In genomic region chr13:44350775-44351504, GRCh38 we compare ENCODE assay signal across 15 cellular contexts. TPM values are rescaled to one million over a fixed set of nuclear protein-coding genes. Genes with fewer than 3 reads are reported as not detected.
DNase-seq lines count a peak whose midpoint lies in the region; ATAC-seq and TF ChIP-seq lines count a peak whose summit lies in the region.
"Had no signal": no experiment of that assay in that cellular context is flagged by ENCODE, and none has a peak within 500 bp of the region (broad histone marks: within the 10 kb centered on the region; RNA-seq: fewer than 3 reads in every experiment).

No MANE protein-coding gene starts in this region.

- H3K27me3 ChIP-seq in BE2C, result no peaks in the 10 kb centered on the region

- no peak for TF ChIP-seq CTCF in BE2C (IDR thresholded peaks at IDR 0.05; ENCODE audit: low read depth, low read length)
- no peak for TF ChIP-seq CTCF in epithelial cell of esophagus (IDR thresholded peaks at IDR 0.05; ENCODE audit: insufficient read depth, low read depth, low read length, missing control alignments)
- TF ChIP-seq CTCF in mucosa of descending colon (IDR thresholded peaks at IDR 0.05), result no peak

- H3K4me1 ChIP-seq in BE2C, result peaks cover 12% of the 10 kb centered on the region
- H3K4me1 ChIP-seq in mucosa of descending colon (ENCODE audit: low read depth), result no peaks in the 10 kb centered on the region

- H3K4me3 ChIP-seq in BE2C (ENCODE audit: low read depth, low read length) (no peak overlapping the region), epithelial cell of esophagus (ENCODE audit: low read length) (no peak overlapping the region), mucosa of descending colon (no peak overlapping the region)

- intact Hi-C loops in mucosa of descending colon (cut with DNase I, micrococcal nuclease), result no loop called here

- peak; percentile 82 for ATAC-seq in mucosa of descending colon
- no peak for ATAC-seq in HG03378 (IDR thresholded peaks at IDR 0.05; ENCODE audit: unreplicated experiment)

- H3K36me3 ChIP-seq in BE2C, result no peaks in the 10 kb centered on the region
- no peaks in the 10 kb centered on the region for H3K36me3 ChIP-seq in mucosa of descending colon (ENCODE audit: low read depth)

- H3K9me3 ChIP-seq in BE2C (no peaks in the 10 kb centered on the region), mucosa of descending colon (no peaks in the 10 kb centered on the region)

- DNase-seq in BE2C (peak; percentile 33), HT-29 (ENCODE audit: low spot score) (peak; percentile 45), epithelial cell of esophagus (ENCODE audit: low read depth) (peak; percentile 58), mucosa of descending colon (no peak), amygdala (lab: John Stamatoyannopoulos, UW) (no peak), cerebellar nuclear complex (lab: John Stamatoyannopoulos, UW) (no peak), anterior cingulate cortex (lab: John Stamatoyannopoulos, UW) (no peak)
- DNase-seq: activated naive CD4-positive, alpha-beta T cell treated with anti-CD3 and anti-CD28 coated beads for 36 hours; activated T-cell treated with anti-CD3 and anti-CD28 coated beads, Interleukin-2, amount 50 U/mL, for 1 hour; GF-D8; head of caudate nucleus; NCI-H1105; stimulated activated CD4-positive, alpha-beta T cell treated with anti-CD3 and anti-CD28 coated beads, Interleukin-2, amount 100 ng/mL, for 48 hours; substantia nigra had no signal

RNA-seq across cellular contexts. Expression of gene SERP2, which starts 22.7 kb away (rescaled TPM):
- polyA plus RNA-seq in BE2C (2012; ENCODE audit: insufficient read depth, insufficient read length, low read depth), result 33.6 TPM
- 5.4 and 7.7 TPM in 2 replicates for total RNA-seq in HT-29 (2014; rRNA removed; shearing (Covaris generic))
- total RNA-seq in mucosa of descending colon, result 1 to 10 TPM; 3.3 to 6.0 (median 5.8) TPM

Comparison
In these comparisons a context has a peak if more than half of its experiments do, and no peak if none do; other contexts are left out.
1. DNase-seq: peak in BE2C (single experiment), HT-29 (single experiment) and epithelial cell of esophagus (single experiment); none in mucosa of descending colon (0 of 3), amygdala (0 of 56), cerebellar nuclear complex (0 of 2) and anterior cingulate cortex (0 of 58).